Comparison of ENCODE assay signal across 1 cellular context in genomic region chr19:14093117-14093784, GRCh38.
TF ChIP-seq lines count a peak whose summit lies in the region.

No MANE protein-coding gene starts in this region.

TF ChIP-seq in K562, 482 proteins besides CTCF, POLR2A, EP300 and RAD21 (continued from another document):
- TF ChIP-seq NFXL1 (CRISPR knock-in tag; IDR thresholded peaks at IDR 0.05) (no peak), ZNF696 (CRISPR knock-in tag; conservative IDR thresholded peaks at IDR 0.05) (no peak), TOE1 (IDR thresholded peaks at IDR 0.05; ENCODE audit: borderline replicate concordance) (no peak), TOE1 (CRISPR knock-in tag; IDR thresholded peaks at IDR 0.05; ENCODE audit: borderline replicate concordance, low read depth) (no peak), HCFC1 (IDR thresholded peaks at IDR 0.05; ENCODE audit: low read depth, low read length) (no peak), MAX (CRISPR knock-in tag; IDR thresholded peaks at IDR 0.05) (no peak), ZNF609 (CRISPR knock-in tag; IDR thresholded peaks at IDR 0.05; ENCODE audit: borderline replicate concordance) (no peak), ZBTB2 (IDR thresholded peaks at IDR 0.05) (no peak), SOX6 (IDR thresholded peaks at IDR 0.05) (no peak), XRCC3 (IDR thresholded peaks at IDR 0.05) (no peak), KLF16 (IDR thresholded peaks at IDR 0.05) (no peak), LEF1 (IDR thresholded peaks at IDR 0.05) (no peak), ZNF354B (CRISPR knock-in tag; IDR thresholded peaks at IDR 0.05) (peak; percentile 100), ZKSCAN1 (IDR thresholded peaks at IDR 0.05; ENCODE audit: low read depth, low read length) (no peak), FOXA1 (IDR thresholded peaks at IDR 0.05; ENCODE audit: borderline replicate concordance) (no peak), ZBTB11 (CRISPR knock-in tag; IDR thresholded peaks at IDR 0.05) (no peak), TSC22D4 (tag; IDR thresholded peaks at IDR 0.05) (no peak), ZNF778 (CRISPR knock-in tag; IDR thresholded peaks at IDR 0.05) (no peak), SPI1 (IDR thresholded peaks at IDR 0.05; ENCODE audit: borderline replicate concordance, low read depth, low read length) (no peak), SAFB2 (IDR thresholded peaks at IDR 0.05; ENCODE audit: borderline replicate concordance, low read depth, low read length, severe bottlenecking) (no peak), MEF2D (tag; conservative IDR thresholded peaks at IDR 0.05; ENCODE audit: low read depth) (no peak), FOXP1 (CRISPR knock-in tag; IDR thresholded peaks at IDR 0.05) (no peak), ZNF592 (IDR thresholded peaks at IDR 0.05) (no peak), ZNF124 (CRISPR knock-in tag; IDR thresholded peaks at IDR 0.05) (no peak), NUFIP1 (IDR thresholded peaks at IDR 0.05; ENCODE audit: partially characterized antibody) (no peak), DIDO1 (tag; IDR thresholded peaks at IDR 0.05; ENCODE audit: low read depth) (no peak), SMARCC2 (IDR thresholded peaks at IDR 0.05; ENCODE audit: low read depth) (no peak), ZBTB26 (CRISPR knock-in tag; IDR thresholded peaks at IDR 0.05) (no peak), KDM4B (IDR thresholded peaks at IDR 0.05; ENCODE audit: borderline replicate concordance in 2 of 2, low read depth in 1 of 2) (no peak), ZNF76 (CRISPR knock-in tag; IDR thresholded peaks at IDR 0.05; ENCODE audit: borderline replicate concordance) (no peak), RAD51 (IDR thresholded peaks at IDR 0.05; ENCODE audit: borderline replicate concordance, low read depth) (no peak), LCOR (CRISPR knock-in tag; IDR thresholded peaks at IDR 0.05) (no peak), CHD1 (IDR thresholded peaks at IDR 0.05; ENCODE audit: low read length) (no peak), NONO (IDR thresholded peaks at IDR 0.05; ENCODE audit: low read depth in 2 of 2, low read length in 1 of 2) (no peak), SRSF3 (IDR thresholded peaks at IDR 0.05; ENCODE audit: insufficient read depth, low read length) (no peak), ATF2 (CRISPR knock-in tag; IDR thresholded peaks at IDR 0.05) (no peak), CBX3 (IDR thresholded peaks at IDR 0.05; ENCODE audit: borderline replicate concordance in 1 of 2, low read length in 2 of 2) (peak in 1 of 2 experiments; percentile 98; a peak in 2 of 3 replicates), RBM25 (IDR thresholded peaks at IDR 0.05; ENCODE audit: low read depth, low read length, severe bottlenecking) (peak; percentile 92), BCOR (IDR thresholded peaks at IDR 0.05) (peak; percentile 79), SMARCA4 (IDR thresholded peaks at IDR 0.05) (no peak), TRIM24 (IDR thresholded peaks at IDR 0.05) (peak in 1 of 2 experiments; percentile 61; a peak in 2 of 4 replicates), NEUROD1 (IDR thresholded peaks at IDR 0.05; ENCODE audit: borderline replicate concordance, low read depth, low read length, partially characterized antibody) (no peak), ZNF717 (CRISPR knock-in tag; IDR thresholded peaks at IDR 0.05) (no peak), SNAPC5 (CRISPR knock-in tag; IDR thresholded peaks at IDR 0.05) (no peak), ZNF133 (CRISPR knock-in tag; IDR thresholded peaks at IDR 0.05) (no peak), COPS2 (conservative IDR thresholded peaks at IDR 0.05) (no peak), WHSC1 (IDR thresholded peaks at IDR 0.05; ENCODE audit: low read length) (no peak), ERF (CRISPR knock-in tag; IDR thresholded peaks at IDR 0.05) (no peak), CREB1 (IDR thresholded peaks at IDR 0.05) (no peak), CREB1 (CRISPR knock-in tag; IDR thresholded peaks at IDR 0.05) (no peak), SNRNP70 (optimal IDR thresholded peaks at IDR 0.05; ENCODE audit: low read depth, low read length) (no peak)
